Comparison of ENCODE assay signal across 1 cellular context in genomic region chr11:66866007-66866406, GRCh38.
TF ChIP-seq lines count a peak whose summit lies in the region.

No MANE protein-coding gene starts in this region.

TF ChIP-seq in H1, 55 proteins besides CTCF, POLR2A, EP300 and RAD21:
- TF ChIP-seq KDM5A (IDR thresholded peaks at IDR 0.05; ENCODE audit: low read length) (no peak), SP1 (IDR thresholded peaks at IDR 0.05; ENCODE audit: low read depth, low read length) (no peak), CREB1 (IDR thresholded peaks at IDR 0.05) (no peak), KDM4A (IDR thresholded peaks at IDR 0.05; ENCODE audit: low read depth, low read length, severe bottlenecking) (no peak)
